In genomic region chr14:71725802-71726638, GRCh38 we compare ENCODE assay signal across 12 cellular contexts.
DNase-seq lines count a peak whose midpoint lies in the region; ATAC-seq and TF ChIP-seq lines count a peak whose summit lies in the region.
"Had no signal": no experiment of that assay in that cellular context is flagged by ENCODE, and none has a peak within 500 bp of the region (broad histone marks: within the 10 kb centered on the region; RNA-seq: fewer than 3 reads in every experiment).

No MANE protein-coding gene starts in this region.

- no peaks in the 10 kb centered on the region for H3K9me3 ChIP-seq in adipocyte (ENCODE audit: control insufficient read depth, low read length)
- H3K9me3 ChIP-seq: BE2C, uterus had no signal

- no peaks in the 10 kb centered on the region for H3K9me3 Mint-ChIP-seq in activated naive CD4-positive, alpha-beta T cell treated with anti-CD3 and anti-CD28 coated beads, Interleukin-2, amount 50 U/mL, for 72 hours

- ATAC-seq in activated naive CD4-positive, alpha-beta T cell treated with anti-CD3 and anti-CD28 coated beads, Interleukin-2, amount 50 U/mL, for 72 hours = peak in 1 of 2 donors; percentile 76
- ATAC-seq in HG03280 (IDR thresholded peaks at IDR 0.05; ENCODE audit: unreplicated experiment) (no peak), HG02763 (IDR thresholded peaks at IDR 0.05; ENCODE audit: unreplicated experiment) (no peak)

- peaks cover 28% of the 10 kb centered on the region for H3K4me1 ChIP-seq in adipocyte (ENCODE audit: control insufficient read depth, insufficient read depth, low read length)
- H3K4me1 ChIP-seq: BE2C, uterus had no signal

- no peak overlapping the region for H3K9ac ChIP-seq in adipocyte (ENCODE audit: low read length)

- peak overlapping the region; percentile 59 to 82 for H3K27ac Mint-ChIP-seq in activated naive CD4-positive, alpha-beta T cell treated with anti-CD3 and anti-CD28 coated beads, Interleukin-2, amount 50 U/mL, for 72 hours

- no peaks in the 10 kb centered on the region for H3K27me3 ChIP-seq in adipocyte (replicated peaks; ENCODE audit: control insufficient read depth, insufficient read depth, low read length)
- H3K27me3 ChIP-seq: BE2C, uterus had no signal

- no peak overlapping the region for H3K4me3 ChIP-seq in adipocyte (ENCODE audit: low read length)
- H3K4me3 ChIP-seq in fibroblast of the aortic adventitia (ENCODE audit: low read depth, low read length) = no peak overlapping the region
- H3K4me3 ChIP-seq: uterus had no signal

- no peak for DNase-seq in activated naive CD4-positive, alpha-beta T cell treated with anti-CD3 and anti-CD28 coated beads, Interleukin-2, amount 50 U/mL, for 72 hours (ENCODE audit: low spot score in 2 of 2)
- no peak for DNase-seq in activated naive CD4-positive, alpha-beta T cell treated with anti-CD3 and anti-CD28 coated beads, Interleukin-2, amount 50 U/mL, for 16 hours
- DNase-seq in adipocyte (ENCODE audit: low read depth) (peak; percentile 90), fibroblast of the aortic adventitia (ENCODE audit: low read depth) (peak; percentile 85), HK-2 (ENCODE audit: unreplicated experiment) (no peak)
- DNase-seq in stimulated activated naive CD4-positive, alpha-beta T cell (lab: John Stamatoyannopoulos, UW) = no peak
- DNase-seq: BE2C, NCI-H1417 treated with DMSO at 0.1 percent for 48 hours, SW 1271 had no signal

- peaks cover under 1 to 10% of the 10 kb centered on the region in 2 donors for H3K36me3 Mint-ChIP-seq in activated naive CD4-positive, alpha-beta T cell treated with anti-CD3 and anti-CD28 coated beads, Interleukin-2, amount 50 U/mL, for 72 hours

- H3K36me3 ChIP-seq in adipocyte (ENCODE audit: control insufficient read depth, insufficient read depth, low read length, severe bottlenecking) = peaks cover 16% of the 10 kb centered on the region
- H3K36me3 ChIP-seq: uterus had no signal

- TF ChIP-seq CTCF in fibroblast of the aortic adventitia (IDR thresholded peaks at IDR 0.05; ENCODE audit: insufficient read depth, low read length) = no peak

Comparison
In these comparisons a context has a peak if more than half of its experiments do, and no peak if none do; other contexts are left out.
1. DNase-seq: peak in adipocyte (single experiment) and fibroblast of the aortic adventitia (single experiment); none in activated naive CD4-positive, alpha-beta T cell treated with anti-CD3 and anti-CD28 coated beads, Interleukin-2, amount 50 U/mL, for 72 hours (0 of 2), activated naive CD4-positive, alpha-beta T cell treated with anti-CD3 and anti-CD28 coated beads, Interleukin-2, amount 50 U/mL, for 16 hours (single experiment), stimulated activated naive CD4-positive, alpha-beta T cell (0 of 6) and HK-2 (single experiment).